In genomic region chr16:20866161-20866772, GRCh38 we compare ENCODE assay signal across 8 cellular contexts. TPM values are rescaled to one million over a fixed set of nuclear protein-coding genes. Genes with fewer than 3 reads are reported as not detected.
DNase-seq lines count a peak whose midpoint lies in the region; ATAC-seq and TF ChIP-seq lines count a peak whose summit lies in the region.

No MANE protein-coding gene starts in this region.

- TF ChIP-seq CTCF in HFFc6 (IDR thresholded peaks at IDR 0.05) (no peak), WERI-Rb-1 (IDR thresholded peaks at IDR 0.05; ENCODE audit: low read depth, low read length) (no peak), foreskin fibroblast (IDR thresholded peaks at IDR 0.05; ENCODE audit: low read depth, low read length) (no peak)

- peaks cover 87% of the 10 kb centered on the region for H3K4me1 Mint-ChIP-seq in HFFc6 (ENCODE audit: low read depth)

- H3K36me3 Mint-ChIP-seq in HFFc6 (ENCODE audit: low read depth) = peaks cover 37% of the 10 kb centered on the region

- H3K27ac Mint-ChIP-seq in HFFc6 = peak overlapping the region; percentile 99

- peaks cover 53% of the 10 kb centered on the region for H3K4me1 ChIP-seq in skeletal muscle satellite cell (ENCODE audit: control insufficient read depth, insufficient read depth, low read length)

- ATAC-seq in GM18519 (IDR thresholded peaks at IDR 0.05; ENCODE audit: low FRiP score, unreplicated experiment) (no peak), HG02870 (IDR thresholded peaks at IDR 0.05; ENCODE audit: unreplicated experiment) (no peak)

- H3K4me3 ChIP-seq in WERI-Rb-1 (ENCODE audit: low read depth, low read length) (peak overlapping the region; percentile 27), foreskin fibroblast (ENCODE audit: low read depth in 1 of 2, low read length in 2 of 2) (no peak overlapping the region), skeletal muscle satellite cell (ENCODE audit: low read length) (peak overlapping the region; percentile 6)

- no peaks in the 10 kb centered on the region for H3K9me3 Mint-ChIP-seq in HFFc6

- H3K27ac ChIP-seq in WERI-Rb-1 = peak overlapping the region; percentile 98

- H3K36me3 ChIP-seq in WERI-Rb-1 (peaks cover 47% of the 10 kb centered on the region), skeletal muscle satellite cell (ENCODE audit: insufficient read depth, low read length) (peaks cover 15% of the 10 kb centered on the region)

- peak overlapping the region; percentile 66 for H3K4me2 ChIP-seq in skeletal muscle satellite cell (ENCODE audit: low read length)

- peaks cover 2% of the 10 kb centered on the region; the same call in 1 of the 2 replicates for H3K27me3 Mint-ChIP-seq in HFFc6 (ENCODE audit: insufficient read depth)

- DNase-seq in D341Med (ENCODE audit: low spot score) (peak; percentile 90), HFFc6 (peak; percentile 81), WERI-Rb-1 (peak; percentile 100), foreskin fibroblast (peak; percentile 85 to 92), cerebellar nuclear complex (lab: John Stamatoyannopoulos, UW) (no peak)

- H3K27me3 ChIP-seq in WERI-Rb-1 (ENCODE audit: insufficient read depth, low read depth, severe bottlenecking) (no peaks in the 10 kb centered on the region), skeletal muscle satellite cell (ENCODE audit: control insufficient read depth, insufficient read depth, low read length) (no peaks in the 10 kb centered on the region)

- H3K9me3 ChIP-seq in WERI-Rb-1 (ENCODE audit: severe bottlenecking) (peaks cover 7% of the 10 kb centered on the region), skeletal muscle satellite cell (replicated peaks; ENCODE audit: low read length) (no peaks in the 10 kb centered on the region)

- peak overlapping the region; percentile 69 for H3K4me3 Mint-ChIP-seq in HFFc6

- H3K9ac ChIP-seq in skeletal muscle satellite cell (ENCODE audit: low read depth, low read length) = peak overlapping the region; percentile 84

RNA-seq across cellular contexts. Expression of gene DCUN1D3, which starts 33.9 kb away (rescaled TPM):
- total RNA-seq in HFFc6 (2021; fragmentation: NEBNext Ultra II Directional; extraction: Animal tissue kit (Norgen Biotek cat#: 25700)) = 10 to 100 TPM; 29.2 to 41.0 (median 32.1) TPM
- total RNA-seq in skeletal muscle satellite cell (2012; rRNA removed) = 28.2 and 29.4 TPM in 2 replicates

RNA-seq across cellular contexts. Expression of gene LYRM1, which starts 34.3 kb away (rescaled TPM):
- 10 to 100 TPM; 22.2 to 28.4 (median 25.8) TPM for total RNA-seq in HFFc6 (2021; fragmentation: NEBNext Ultra II Directional; extraction: Animal tissue kit (Norgen Biotek cat#: 25700))
- 50.5 and 66.7 TPM in 2 replicates for total RNA-seq in skeletal muscle satellite cell (2012; rRNA removed)

RNA-seq across cellular contexts. Expression of gene REXO5, which starts 59.9 kb away (rescaled TPM):
- 10 to 100 TPM in 3 of 6 experiments, 1 to 10 TPM in 3; 4.9 to 12.2 (median 9.6) TPM for total RNA-seq in HFFc6 (2021; fragmentation: NEBNext Ultra II Directional; extraction: Animal tissue kit (Norgen Biotek cat#: 25700))
- 4.8 and 6.8 TPM in 2 replicates for total RNA-seq in skeletal muscle satellite cell (2012; rRNA removed)

RNA-seq across cellular contexts. Expression of gene ERI2, which starts 60.0 kb away (rescaled TPM):
- 10 to 100 TPM; 10.6 to 16.1 (median 13.1) TPM for total RNA-seq in HFFc6 (2021; fragmentation: NEBNext Ultra II Directional; extraction: Animal tissue kit (Norgen Biotek cat#: 25700))
- 18.8 and 19.5 TPM in 2 replicates for total RNA-seq in skeletal muscle satellite cell (2012; rRNA removed)

Comparison
In these comparisons a context has a peak if more than half of its experiments do, and no peak if none do; other contexts are left out.
1. DNase-seq: peak in D341Med (single experiment), HFFc6 (single experiment), WERI-Rb-1 (single experiment) and foreskin fibroblast (2 of 2); none in cerebellar nuclear complex (0 of 2).
2. H3K4me3 ChIP-seq: peak in WERI-Rb-1 (single experiment) and skeletal muscle satellite cell (single experiment); none in foreskin fibroblast (0 of 2).